Comparison of ENCODE assay signal across 9 cellular contexts in the genomic region with DNA sequence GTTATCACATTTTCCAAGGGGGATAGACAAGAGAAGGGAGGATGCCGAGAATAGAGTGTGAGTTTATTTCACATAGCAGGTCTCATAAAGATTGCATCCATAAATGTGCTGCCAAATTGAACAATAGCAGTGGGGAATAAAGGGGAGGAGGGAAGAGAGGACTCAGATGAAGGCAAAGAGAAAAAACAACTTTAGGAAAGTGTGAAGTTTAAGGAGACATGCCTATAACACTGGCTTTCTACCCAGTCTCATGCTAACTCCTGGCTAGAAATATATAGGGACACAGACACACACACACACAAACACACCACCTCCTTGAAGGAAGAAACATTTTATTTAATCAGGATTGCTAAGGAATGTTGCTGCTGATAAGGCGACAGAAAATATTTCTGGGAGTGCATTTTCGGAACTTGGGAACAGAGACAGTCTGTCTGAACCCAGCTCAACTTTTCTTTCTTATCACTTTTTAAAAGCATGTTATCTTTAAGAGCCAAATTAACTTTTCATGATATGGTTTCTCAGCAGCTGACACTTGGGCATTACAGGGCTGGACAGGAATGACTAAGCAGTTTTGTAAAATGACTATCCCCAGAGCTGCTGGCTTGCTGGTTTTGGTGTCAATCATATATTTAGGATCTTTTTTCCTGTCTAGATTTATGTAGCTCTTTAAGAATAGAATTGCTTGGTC.
DNase-seq lines count a peak whose midpoint lies in the region; ATAC-seq lines count a peak whose summit lies in the region.
"Had no signal": no experiment of that assay in that cellular context is flagged by ENCODE, and none has a peak within 500 bp of the region (broad histone marks: within the 10 kb centered on the region; RNA-seq: fewer than 3 reads in every experiment).

No MANE protein-coding gene starts in this region.

- H3K4me3 Mint-ChIP-seq in CD8-positive, alpha-beta memory T cell = no peak overlapping the region
- H3K4me3 Mint-ChIP-seq: naive B cell had no signal

- POLR2A ChIA-PET in CD8-positive, alpha-beta memory T cell (lab: Charles Lee) = no interaction called here

- H3K9me3 Mint-ChIP-seq in CD8-positive, alpha-beta memory T cell = peaks cover 0 to 6% (median under 1%) of the 10 kb centered on the region in 5 donors

- no peak overlapping the region for H3K4me3 ChIP-seq in rectal smooth muscle tissue (ENCODE audit: low read length)
- no peak overlapping the region for H3K4me3 ChIP-seq in CD8-positive, alpha-beta memory T cell (ENCODE audit: low read length)

- CTCF ChIA-PET in CD8-positive, alpha-beta memory T cell (lab: Charles Lee) = no interaction called here

- H3K9ac ChIP-seq in rectal smooth muscle tissue (ENCODE audit: low read length) = no peak overlapping the region

- H3K27ac ChIP-seq in rectal smooth muscle tissue (ENCODE audit: low read depth, low read length) = peak overlapping the region; percentile 50
- H3K27ac ChIP-seq in CD8-positive, alpha-beta memory T cell (ENCODE audit: low read depth, low read length) = no peak overlapping the region

- H3K36me3 Mint-ChIP-seq in CD8-positive, alpha-beta memory T cell = no peaks in the 10 kb centered on the region
- H3K36me3 Mint-ChIP-seq: naive B cell had no signal

- no peaks in the 10 kb centered on the region for H3K27me3 Mint-ChIP-seq in CD8-positive, alpha-beta memory T cell
- H3K27me3 Mint-ChIP-seq: naive B cell had no signal

- H3K4me1 ChIP-seq in rectal smooth muscle tissue (ENCODE audit: control insufficient read depth, insufficient read depth, low read length) = peaks cover 13% of the 10 kb centered on the region
- H3K4me1 ChIP-seq in CD8-positive, alpha-beta memory T cell (ENCODE audit: insufficient read depth, low read length) = no peaks in the 10 kb centered on the region

- DNase-seq in dedifferentiated amniotic fluid mesenchymal stem cell (ENCODE audit: extremely low spot score) = peak; percentile 71
- DNase-seq in CD8-positive, alpha-beta memory T cell = no peak
- no peak for DNase-seq in amygdala (lab: John Stamatoyannopoulos, UW)
- DNase-seq in GOT3 (lab: John Stamatoyannopoulos, UW) = no peak
- DNase-seq: naive B cell had no signal

- H3K36me3 ChIP-seq in rectal smooth muscle tissue (ENCODE audit: control insufficient read depth, insufficient read depth, low read length) = no peaks in the 10 kb centered on the region
- H3K36me3 ChIP-seq in CD8-positive, alpha-beta memory T cell (ENCODE audit: insufficient read depth, low read length) = no peaks in the 10 kb centered on the region

- H3K4me1 Mint-ChIP-seq in CD8-positive, alpha-beta memory T cell = no peaks in the 10 kb centered on the region
- H3K4me1 Mint-ChIP-seq: naive B cell had no signal

- ATAC-seq in GM21360 (IDR thresholded peaks at IDR 0.05; ENCODE audit: unreplicated experiment) = peak; percentile 48
- peak; percentile 46 for ATAC-seq in HG03460 (IDR thresholded peaks at IDR 0.05; ENCODE audit: unreplicated experiment)
- ATAC-seq in GM21528 (IDR thresholded peaks at IDR 0.05; ENCODE audit: low FRiP score, unreplicated experiment) = no peak

- H3K27me3 ChIP-seq in rectal smooth muscle tissue (ENCODE audit: control insufficient read depth, insufficient read depth, low read length) = no peaks in the 10 kb centered on the region
- H3K27me3 ChIP-seq in CD8-positive, alpha-beta memory T cell (ENCODE audit: insufficient read depth, low read length, poor library complexity, severe bottlenecking) = no peaks in the 10 kb centered on the region

- no peaks in the 10 kb centered on the region for H3K9me3 ChIP-seq in CD8-positive, alpha-beta memory T cell (ENCODE audit: low read length)

- H3K27ac Mint-ChIP-seq in CD8-positive, alpha-beta memory T cell = no peak overlapping the region
- H3K27ac Mint-ChIP-seq: naive B cell had no signal
